In the genomic region with DNA sequence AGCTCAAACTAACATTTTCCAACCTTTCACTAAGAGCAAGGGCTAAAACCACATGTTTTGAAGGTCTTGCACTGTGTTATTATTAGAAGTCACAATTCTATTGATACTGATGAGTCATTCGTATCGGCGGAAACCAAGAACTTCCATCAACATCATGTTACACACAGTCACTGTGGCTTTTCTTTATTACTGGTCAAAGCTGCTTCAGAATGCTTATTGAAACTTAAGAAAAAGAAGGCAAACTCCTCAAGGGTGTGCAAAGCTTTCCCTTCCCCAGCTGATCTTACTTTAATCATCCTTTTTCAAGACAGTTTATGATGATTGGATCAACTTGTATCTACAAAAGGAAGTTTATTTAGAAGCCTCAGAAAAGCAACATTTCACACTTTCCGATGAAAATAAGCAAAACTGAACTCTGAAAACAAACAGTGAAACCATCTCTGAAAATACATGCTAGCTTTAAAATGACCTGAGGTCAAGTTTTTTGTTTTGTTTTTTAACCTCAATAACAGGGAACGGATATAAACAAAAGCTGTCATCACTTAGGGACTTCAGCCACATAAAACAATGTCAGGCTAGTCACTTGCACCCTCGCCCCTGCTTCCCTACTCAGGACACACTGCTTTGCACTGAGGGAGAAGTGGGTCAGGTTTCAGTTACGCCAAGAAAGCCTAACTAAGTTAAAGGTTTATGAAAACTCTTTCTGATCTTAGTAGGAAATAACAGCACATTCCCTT, we compare ENCODE assay signal across 8 cellular contexts. TPM values are rescaled to one million over a fixed set of nuclear protein-coding genes. Genes with fewer than 3 reads are reported as not detected.
DNase-seq lines count a peak whose midpoint lies in the region; ATAC-seq and TF ChIP-seq lines count a peak whose summit lies in the region.

No MANE protein-coding gene starts in this region.

- H3K27me3 Mint-ChIP-seq in activated CD8-positive, alpha-beta memory T cell treated with anti-CD3 and anti-CD28 coated beads, Interleukin-2, amount 10 ng/mL, durations not matched to agents 7 days and 5 days, result peaks cover 7% of the 10 kb centered on the region
- peaks cover 3 to 19% of the 10 kb centered on the region in 2 donors for H3K27me3 Mint-ChIP-seq in natural killer cell (ENCODE audit: low read depth in 2 of 2)

- H3K4me1 Mint-ChIP-seq in activated CD8-positive, alpha-beta memory T cell treated with anti-CD3 and anti-CD28 coated beads, Interleukin-2, amount 10 ng/mL, durations not matched to agents 7 days and 5 days, result peaks cover 58% of the 10 kb centered on the region
- H3K4me1 Mint-ChIP-seq in natural killer cell, result peaks cover 30 to 33% of the 10 kb centered on the region in 2 donors

- POLR2A ChIA-PET in Panc1 (lab: Charles Lee), result interaction anchor here (0.6 kb wide), 4 partner anchors 13 to 307 kb away, joined by 3 to 12 read pairs (median 6); no protein-coding TSS in a partner anchor

- H3K27ac ChIP-seq in Panc1 (ENCODE audit: low read length), result peak overlapping the region; percentile 80
- H3K27ac ChIP-seq in effector memory CD4-positive, alpha-beta T cell (ENCODE audit: insufficient read depth, low read length, poor library complexity, severe bottlenecking), result peak overlapping the region; percentile 56

- H3K27me3 ChIP-seq in Panc1 (ENCODE audit: control insufficient read depth, insufficient read depth, low read length), result no peaks in the 10 kb centered on the region
- H3K27me3 ChIP-seq in effector memory CD4-positive, alpha-beta T cell (replicated peaks; ENCODE audit: control insufficient read depth, insufficient read depth, low read length, poor library complexity, severe bottlenecking), result no peaks in the 10 kb centered on the region

- H3K36me3 Mint-ChIP-seq in activated CD8-positive, alpha-beta memory T cell treated with anti-CD3 and anti-CD28 coated beads, Interleukin-2, amount 10 ng/mL, durations not matched to agents 7 days and 5 days, result peaks cover 16% of the 10 kb centered on the region
- no peaks in the 10 kb centered on the region for H3K36me3 Mint-ChIP-seq in natural killer cell

- in situ Hi-C loops in Panc1 (cut with HindIII; ENCODE audit: low pct_unique_long_range_greater_than_20kb, low sequenced_read_pairs), result no loop called here

- no TSS peak for BruUV-seq in Panc1 (replicated peaks; lab: Mats Ljungman, UMichigan)

- no peaks in the 10 kb centered on the region for H3K36me3 ChIP-seq in Panc1 (ENCODE audit: control insufficient read depth, insufficient read depth, low read length)
- H3K36me3 ChIP-seq in effector memory CD4-positive, alpha-beta T cell (ENCODE audit: control insufficient read depth, insufficient read depth, low read length), result no peaks in the 10 kb centered on the region

- peaks cover 26% of the 10 kb centered on the region for H3K4me1 ChIP-seq in Panc1 (ENCODE audit: control insufficient read depth, insufficient read depth, low read length)
- peaks cover 25% of the 10 kb centered on the region for H3K4me1 ChIP-seq in effector memory CD4-positive, alpha-beta T cell (ENCODE audit: control insufficient read depth, insufficient read depth, low read length, poor library complexity, severe bottlenecking)

- peak overlapping the region; percentile 31 to 49 for H3K4me3 ChIP-seq in Panc1 (ENCODE audit: low read depth in 2 of 2, low read length in 2 of 2)
- H3K4me3 ChIP-seq in effector memory CD4-positive, alpha-beta T cell (ENCODE audit: insufficient read depth, low read depth, low read length, poor library complexity, severe bottlenecking), result peak overlapping the region; percentile 39

- H3K27ac Mint-ChIP-seq in activated CD8-positive, alpha-beta memory T cell treated with anti-CD3 and anti-CD28 coated beads, Interleukin-2, amount 10 ng/mL, durations not matched to agents 7 days and 5 days, result peak overlapping the region; percentile 93
- peak overlapping the region; percentile 84 to 93 for H3K27ac Mint-ChIP-seq in natural killer cell

- H3K4me3 Mint-ChIP-seq in activated CD8-positive, alpha-beta memory T cell treated with anti-CD3 and anti-CD28 coated beads, Interleukin-2, amount 10 ng/mL, durations not matched to agents 7 days and 5 days, result peak overlapping the region; percentile 79
- H3K4me3 Mint-ChIP-seq in natural killer cell, result peak overlapping the region; percentile 93

- H3K9me3 ChIP-seq in Panc1 (ENCODE audit: control insufficient read depth, insufficient read depth, low read depth, low read length), result peaks cover 7% of the 10 kb centered on the region; the same call in 1 of the 2 replicates
- no peaks in the 10 kb centered on the region for H3K9me3 ChIP-seq in effector memory CD4-positive, alpha-beta T cell (ENCODE audit: control insufficient read depth, low read length)

- CTCF ChIA-PET in activated CD8-positive, alpha-beta memory T cell treated with anti-CD3 and anti-CD28 coated beads, Interleukin-2, amount 10 ng/mL, durations not matched to agents 7 days and 5 days (lab: Charles Lee), result interaction anchor here (0.8 to 15.2 kb wide), 19 partner anchors 11 to 344 kb away, joined by 3 to 258 read pairs (median 4); a partner anchor contains a TSS
- CTCF ChIA-PET in Panc1 (lab: Charles Lee), result interaction anchor here (0.7 to 1.2 kb wide), 3 partner anchors 63 to 344 kb away, joined by 3 to 4 read pairs (median 4); no protein-coding TSS in a partner anchor

- no peak for TF ChIP-seq CTCF in Panc1 (IDR thresholded peaks at IDR 0.05)
- TF ChIP-seq CTCF in natural killer cell (IDR thresholded peaks at IDR 0.05), result no peak

- peak; percentile 76 for ATAC-seq in activated CD8-positive, alpha-beta memory T cell treated with anti-CD3 and anti-CD28 coated beads, Interleukin-2, amount 10 ng/mL, durations not matched to agents 7 days and 5 days
- ATAC-seq in HG02938 (IDR thresholded peaks at IDR 0.05; ENCODE audit: unreplicated experiment) (peak; percentile 74), Panc1 (peak; percentile 70), natural killer cell (peak; percentile 54 to 70 (median 63))

- intact Hi-C loops in Panc1 (cut with micrococcal nuclease; ENCODE audit: unreplicated experiment) (loop anchor here (2.0 to 5.0 kb wide), 2 partner anchors 194 to 343 kb away; no protein-coding TSS in a partner anchor), natural killer cell (cut with micrococcal nuclease) (loop anchor here (1.0 to 10.0 kb wide), 6 partner anchors 10 to 460 kb away; a partner anchor contains a TSS)

- H3K9me3 Mint-ChIP-seq in activated CD8-positive, alpha-beta memory T cell treated with anti-CD3 and anti-CD28 coated beads, Interleukin-2, amount 10 ng/mL, durations not matched to agents 7 days and 5 days (ENCODE audit: low read depth), result no peaks in the 10 kb centered on the region
- H3K9me3 Mint-ChIP-seq in natural killer cell, result peaks cover 0 to 3% of the 10 kb centered on the region in 2 donors

- peak; percentile 72 for DNase-seq in activated CD8-positive, alpha-beta memory T cell treated with anti-CD3 and anti-CD28 coated beads, Interleukin-2, amount 10 ng/mL, durations not matched to agents 7 days and 5 days
- DNase-seq in activated CD8-positive, alpha-beta memory T cell treated with anti-CD3 and anti-CD28 coated beads for 24 hours, result no peak
- no peak for DNase-seq in Panc1 (ENCODE audit: low read depth, low spot score)
- no peak for DNase-seq in effector memory CD4-positive, alpha-beta T cell
- no peak for DNase-seq in natural killer cell
- no peak for DNase-seq in epidermal melanocyte (ENCODE audit: insufficient read length, low spot score)
- DNase-seq in NCI-H774 (lab: John Stamatoyannopoulos, UW), result no peak

RNA-seq across cellular contexts. Expression of a gene that starts 11.7 kb away (rescaled TPM):
- total RNA-seq in activated CD8-positive, alpha-beta memory T cell treated with anti-CD3 and anti-CD28 coated beads, Interleukin-2, amount 10 ng/mL, durations not matched to agents 7 days and 5 days, result 10 to 100 TPM; 21.5 to 22.6 TPM
- 1.6 TPM for total RNA-seq in Panc1 (2021; ENCODE audit: unreplicated experiment)
- 0.85 TPM for polyA plus RNA-seq in Panc1 (2012; ENCODE audit: insufficient read length)
- total RNA-seq in natural killer cell, result 10 to 100 TPM; 32.1 to 37.8 (median 32.7) TPM
